ENCODE assay signal across 20 cellular contexts in the genomic region with DNA sequence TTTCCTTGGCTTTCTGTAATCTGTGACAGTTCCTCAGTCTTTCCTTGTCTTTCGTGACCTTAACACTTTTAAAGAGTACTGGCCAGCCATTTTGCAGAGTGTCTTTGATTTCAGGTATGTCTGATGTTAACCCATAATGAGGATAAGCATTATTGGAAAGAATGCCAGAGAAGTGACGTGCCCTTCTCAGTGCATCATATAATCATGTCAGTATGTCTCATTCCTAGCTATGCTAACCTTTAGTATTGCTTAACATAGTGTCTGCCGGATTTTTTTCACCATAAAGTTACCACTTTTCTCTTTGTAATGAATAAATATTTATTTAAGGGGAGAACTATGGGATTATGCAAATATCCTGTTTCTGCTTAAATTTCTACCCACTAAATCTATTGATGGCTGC. TPM values are rescaled to one million over a fixed set of nuclear protein-coding genes. Genes with fewer than 3 reads are reported as not detected.
DNase-seq lines count a peak whose midpoint lies in the region; ATAC-seq and TF ChIP-seq lines count a peak whose summit lies in the region.
"Had no signal": no experiment of that assay in that cellular context is flagged by ENCODE, and none has a peak within 500 bp of the region (broad histone marks: within the 10 kb centered on the region; RNA-seq: fewer than 3 reads in every experiment).

No MANE protein-coding gene starts in this region.

- no peaks in the 10 kb centered on the region for H3K27me3 Mint-ChIP-seq in mesothelial cell of epicardium (ENCODE audit: low read depth)

- peaks cover 49% of the 10 kb centered on the region for H3K4me1 Mint-ChIP-seq in mesothelial cell of epicardium
- H3K4me1 Mint-ChIP-seq: IgD-negative memory B cell had no signal

- H3K4me1 ChIP-seq in uterus = peaks cover 0 to 52% of the 10 kb centered on the region in 2 donors

- no peaks in the 10 kb centered on the region for H3K27me3 ChIP-seq in uterus

- peak overlapping the region; percentile 55 for H3K27ac Mint-ChIP-seq in mesothelial cell of epicardium

- H3K4me3 ChIP-seq in uterus = no peak overlapping the region

- H3K36me3 Mint-ChIP-seq in mesothelial cell of epicardium = peaks cover 5% of the 10 kb centered on the region
- H3K36me3 Mint-ChIP-seq: IgD-negative memory B cell had no signal

- no peak for TF ChIP-seq POLR2A in uterus (IDR thresholded peaks at IDR 0.05)

- H3K9me3 ChIP-seq in uterus = no peaks in the 10 kb centered on the region
- H3K9me3 ChIP-seq: SK-N-SH had no signal

- DNase-seq in NCI-H1048 (lab: John Stamatoyannopoulos, UW) (peak; percentile 34), caudate nucleus (lab: John Stamatoyannopoulos, UW) (no peak), mesothelial cell of epicardium (ENCODE audit: low spot score in 2 of 2, unreplicated experiment in 2 of 2) (no peak), uterus (no peak)
- no peak for DNase-seq in activated CD8-positive, alpha-beta memory T cell treated with anti-CD3 and anti-CD28 coated beads for 24 hours
- DNase-seq: AML-193, DMS79, Karpas-422, MM.1S, NCI-H1105, NCI-H1694, NCI-H2081 treated with DMSO at 0.1 percent for 48 hours, NCI-H524, SHP77 treated with DMSO at 0.1 percent for 48 hours, SK-N-SH had no signal

- H3K4me3 Mint-ChIP-seq in mesothelial cell of epicardium = no peak overlapping the region
- H3K4me3 Mint-ChIP-seq: IgD-negative memory B cell had no signal

- intact Hi-C loops in uterus (cut with DNase I; ENCODE audit: low total_unique reads) = no loop called here

- H3K36me3 ChIP-seq in uterus = no peaks in the 10 kb centered on the region

- no peak for ATAC-seq in HG03095 (IDR thresholded peaks at IDR 0.05; ENCODE audit: unreplicated experiment)
- ATAC-seq in HG03432 (IDR thresholded peaks at IDR 0.05; ENCODE audit: unreplicated experiment) = no peak

- TF ChIP-seq CTCF in mesothelial cell of epicardium (IDR thresholded peaks at IDR 0.05; ENCODE audit: unreplicated experiment) = no peak
- no peak for TF ChIP-seq CTCF in uterus (IDR thresholded peaks at IDR 0.05)

- H3K27ac ChIP-seq in caudate nucleus (ENCODE audit: low read depth, low read length) (peak overlapping the region; percentile 34), uterus (peak overlapping the region; percentile 83 to 95)
- H3K27ac ChIP-seq: C4-2B had no signal

- no peaks in the 10 kb centered on the region for H3K9me3 Mint-ChIP-seq in mesothelial cell of epicardium

RNA-seq across cellular contexts. Expression of a gene that starts 28.5 kb away (rescaled TPM):
- total RNA-seq in mesothelial cell of epicardium = 28.6 to 34.0 TPM (median 33.3 TPM) in 3 replicates
- total RNA-seq in uterus = 100 to 1,000 TPM in 3 of 4 donors, 10 to 100 TPM in 1; 61.6 to 236 (median 150) TPM
- total RNA-seq: RPMI7951 had no signal
